22 cellular contexts compared by ENCODE assay signal in genomic region chr1:211384524-211384923, GRCh38. TPM values are rescaled to one million over a fixed set of nuclear protein-coding genes. Genes with fewer than 3 reads are reported as not detected.
DNase-seq lines count a peak whose midpoint lies in the region; ATAC-seq, FAIRE-seq and TF ChIP-seq lines count a peak whose summit lies in the region.
"Had no signal": no experiment of that assay in that cellular context is flagged by ENCODE, and none has a peak within 500 bp of the region (broad histone marks: within the 10 kb centered on the region; RNA-seq: fewer than 3 reads in every experiment).

No MANE protein-coding gene starts in this region.

- H3K27me3 ChIP-seq in PC-3 (ENCODE audit: low read length) = no peaks in the 10 kb centered on the region
- no peaks in the 10 kb centered on the region for H3K27me3 ChIP-seq in K562 (ENCODE audit: control insufficient read depth in 2 of 2, insufficient read depth in 2 of 2, low read length in 2 of 2)
- H3K27me3 ChIP-seq: BLaER1 treated with 17β-estradiol and CSF1 and Interleukin-3, amounts not matched to agents 10 nM and 100 nM had no signal

- ATAC-seq in PC-3 (no peak), K562 (no peak)
- ATAC-seq: A549; CD8-positive, alpha-beta T cell had no signal

- no peak overlapping the region for H3K27ac Mint-ChIP-seq in activated naive CD4-positive, alpha-beta T cell treated with anti-CD3 and anti-CD28 coated beads, Interleukin-2, amount 10 ng/mL, durations not matched to agents 7 days and 5 days
- H3K27ac Mint-ChIP-seq: B cell had no signal

- H3K79me2 ChIP-seq in PC-3 (ENCODE audit: low read length) (peaks cover 7% of the 10 kb centered on the region), K562 (ENCODE audit: control insufficient read depth, insufficient read depth, low read length) (peaks cover 15% of the 10 kb centered on the region)

- no peak for TF ChIP-seq EP300 in K562 (IDR thresholded peaks at IDR 0.05; ENCODE audit: low read length)

- H3K9me3 ChIP-seq in PC-3 (ENCODE audit: low read length) = no peaks in the 10 kb centered on the region
- no peaks in the 10 kb centered on the region for H3K9me3 ChIP-seq in K562 (replicated peaks; ENCODE audit: control insufficient read depth, insufficient read depth, low read depth, low read length)
- H3K9me3 ChIP-seq: A549, Caco-2 had no signal

- H3K9me2 ChIP-seq in PC-3 (replicated peaks; ENCODE audit: low read length) = no peaks in the 10 kb centered on the region

- H3K4me1 ChIP-seq in PC-3 (ENCODE audit: insufficient read depth, low read length) = peaks cover 18% of the 10 kb centered on the region
- peaks cover 3 to 4% of the 10 kb centered on the region in 2 experiments; a peak in 2 of 5 replicates for H3K4me1 ChIP-seq in K562 (replicated peaks in 1 of 2; ENCODE audit: control insufficient read depth in 2 of 2, insufficient read depth in 2 of 2, low read length in 2 of 2)
- H3K4me1 ChIP-seq: BLaER1 treated with 17β-estradiol and CSF1 and Interleukin-3, amounts not matched to agents 10 nM and 100 nM; Caco-2 had no signal

- no peak for TF ChIP-seq RAD21 in K562 (CRISPR knock-in tag; conservative IDR thresholded peaks at IDR 0.05 in 1 of 2, IDR thresholded peaks at IDR 0.05 in 1 of 2)

- no peaks in the 10 kb centered on the region for H3K9me1 ChIP-seq in K562 (ENCODE audit: control insufficient read depth, insufficient read depth, low read length)

- BruUV-seq in PC-3 (replicated peaks; lab: Mats Ljungman, UMichigan) (no TSS peak), K562 (replicated peaks; lab: Mats Ljungman, UMichigan) (no TSS peak)

- TF ChIP-seq CTCF in PC-3 (conservative IDR thresholded peaks at IDR 0.05; ENCODE audit: low read depth, low read length) = no peak
- no peak for TF ChIP-seq CTCF in K562 (IDR thresholded peaks at IDR 0.05 in 2 of 3, conservative IDR thresholded peaks at IDR 0.05 in 1 of 3; ENCODE audit: insufficient read depth in 2 of 3, low read depth in 1 of 3, low read length in 3 of 3)

- POLR2A ChIA-PET in PC-3 (lab: Charles Lee; ENCODE audit: unreplicated experiment) (no interaction called here), K562 (lab: Yijun Ruan, JAX) (interaction anchor here (1.4 kb wide), 1 partner anchor 40 kb away, joined by 3 read pairs; no protein-coding TSS in a partner anchor)

- peaks cover 5% of the 10 kb centered on the region for H3K27me3 Mint-ChIP-seq in activated naive CD4-positive, alpha-beta T cell treated with anti-CD3 and anti-CD28 coated beads, Interleukin-2, amount 10 ng/mL, durations not matched to agents 7 days and 5 days
- H3K27me3 Mint-ChIP-seq: B cell; CD4-positive, alpha-beta T cell had no signal

- no peaks in the 10 kb centered on the region for H3K9me3 Mint-ChIP-seq in activated naive CD4-positive, alpha-beta T cell treated with anti-CD3 and anti-CD28 coated beads, Interleukin-2, amount 10 ng/mL, durations not matched to agents 7 days and 5 days
- H3K9me3 Mint-ChIP-seq: CD4-positive, alpha-beta T cell; CD8-positive, alpha-beta T cell had no signal

- intact Hi-C loops in PC-3 (cut with micrococcal nuclease) = loop anchor here (5.0 kb wide), 1 partner anchor 193 kb away; the partner anchor contains the start of gene SLC30A1
- intact Hi-C loops in K562 (cut with micrococcal nuclease) = no loop called here

- in situ Hi-C loops in K562 (cut with MboI) (no loop called here), G401 (cut with HindIII; ENCODE audit: low sequenced_read_pairs) (no loop called here)

- H2AFZ ChIP-seq in PC-3 (ENCODE audit: low read length) (no peak overlapping the region), K562 (ENCODE audit: low read depth, low read length) (no peak overlapping the region)

- peaks cover 6% of the 10 kb centered on the region for H3K36me3 Mint-ChIP-seq in activated naive CD4-positive, alpha-beta T cell treated with anti-CD3 and anti-CD28 coated beads, Interleukin-2, amount 10 ng/mL, durations not matched to agents 7 days and 5 days

- peaks cover 24% of the 10 kb centered on the region for H3K4me1 Mint-ChIP-seq in activated naive CD4-positive, alpha-beta T cell treated with anti-CD3 and anti-CD28 coated beads, Interleukin-2, amount 10 ng/mL, durations not matched to agents 7 days and 5 days

- no peak for DNase-seq in H54 (ENCODE audit: insufficient read length, low spot score)
- DNase-seq in PC-3 = peak; percentile 0
- no peak for DNase-seq in K562 (ENCODE audit: extremely low read depth in 1 of 4, low spot score in 3 of 4)
- no peak for DNase-seq in activated naive CD4-positive, alpha-beta T cell treated with anti-CD3 and anti-CD28 coated beads, Interleukin-2, amount 10 ng/mL, durations not matched to agents 7 days and 5 days
- no peak for DNase-seq in G401 (ENCODE audit: low spot score)
- no peak for DNase-seq in DMS79 (lab: John Stamatoyannopoulos, UW)
- DNase-seq: AML-193; Caco-2; Calu3; CD4-positive, alpha-beta T cell; CD8-positive, alpha-beta T cell; DND-41; EL; GF-D8 had no signal

- 96% methylated on average over 3 of the region's 3 CpGs for WGBS in K562 (ENCODE audit: insufficient coverage, low coverage, missing lambda C conversion rate)

- H3K4me2 ChIP-seq in PC-3 (ENCODE audit: low read length) (no peak overlapping the region), K562 (ENCODE audit: insufficient read depth, low read length) (no peak overlapping the region)
- H3K4me2 ChIP-seq: BLaER1 treated with 17β-estradiol and CSF1 and Interleukin-3, amounts not matched to agents 10 nM and 100 nM had no signal

- H3K27ac ChIP-seq in PC-3 (ENCODE audit: low read length) (no peak overlapping the region), K562 (ENCODE audit: extremely low read depth, low read depth, low read length) (no peak overlapping the region)
- H3K27ac ChIP-seq: 22Rv1; BLaER1 treated with 17β-estradiol and CSF1 and Interleukin-3, amounts not matched to agents 10 nM and 100 nM; C4-2B had no signal

- CTCF ChIA-PET in PC-3 (lab: Charles Lee) (no interaction called here), K562 (lab: Yijun Ruan, JAX; ENCODE audit: low intra/inter-chr PET ratio) (no interaction called here)
- CTCF ChIA-PET in activated naive CD4-positive, alpha-beta T cell treated with anti-CD3 and anti-CD28 coated beads, Interleukin-2, amount 10 ng/mL, durations not matched to agents 7 days and 5 days (lab: Charles Lee) = no interaction called here

- H3K36me3 ChIP-seq in PC-3 (ENCODE audit: low read depth, low read length) (no peaks in the 10 kb centered on the region), K562 (ENCODE audit: control insufficient read depth, insufficient read depth, low read length) (no peaks in the 10 kb centered on the region)
- H3K36me3 ChIP-seq: BLaER1 treated with 17β-estradiol and CSF1 and Interleukin-3, amounts not matched to agents 10 nM and 100 nM had no signal

- H3K9ac ChIP-seq in PC-3 (ENCODE audit: low read length) (no peak overlapping the region), K562 (ENCODE audit: insufficient read depth in 1 of 2, low read depth in 2 of 2, low read length in 2 of 2) (no peak overlapping the region)
- H3K9ac ChIP-seq: BLaER1 treated with 17β-estradiol and CSF1 and Interleukin-3, amounts not matched to agents 10 nM and 100 nM had no signal

- no peak for TF ChIP-seq POLR2A in H54 (IDR thresholded peaks at IDR 0.05; ENCODE audit: low read depth, low read length)
- TF ChIP-seq POLR2A in K562 (conservative IDR thresholded peaks at IDR 0.05) = no peak

- no peaks in the 10 kb centered on the region for H3F3A ChIP-seq in PC-3 (ENCODE audit: low read length, unreplicated experiment)

- H3K4me3 Mint-ChIP-seq in activated naive CD4-positive, alpha-beta T cell treated with anti-CD3 and anti-CD28 coated beads, Interleukin-2, amount 10 ng/mL, durations not matched to agents 7 days and 5 days = no peak overlapping the region

- H4K20me1 ChIP-seq in PC-3 (ENCODE audit: low read length) = no peaks in the 10 kb centered on the region
- no peaks in the 10 kb centered on the region for H4K20me1 ChIP-seq in K562 (replicated peaks; ENCODE audit: control insufficient read depth, insufficient read depth, low read length)
- H4K20me1 ChIP-seq: BLaER1 treated with 17β-estradiol and CSF1 and Interleukin-3, amounts not matched to agents 10 nM and 100 nM had no signal

- H3K4me3 ChIP-seq in PC-3 (ENCODE audit: low read length) (no peak overlapping the region), K562 (no peak overlapping the region)
- H3K4me3 ChIP-seq: A549; BLaER1 treated with 17β-estradiol and CSF1 and Interleukin-3, amounts not matched to agents 10 nM and 100 nM had no signal

- peak; percentile 57 for FAIRE-seq in H54 (lab: Jason Lieb, UNC)
- no peak for FAIRE-seq in K562 (lab: Jason Lieb, UNC)
- FAIRE-seq: A549, D721Med, G401.6, GM19239 had no signal

TF ChIP-seq in K562, 482 proteins besides CTCF, POLR2A, EP300 and RAD21 (continues in another document):
- TF ChIP-seq ZNF780A (CRISPR knock-in tag; IDR thresholded peaks at IDR 0.05) (no peak), LARP7 (IDR thresholded peaks at IDR 0.05) (0 out of 2 replicates have a peak, but pooled peaks have one; percentile 8), NCOA4 (IDR thresholded peaks at IDR 0.05; ENCODE audit: partially characterized antibody) (no peak)

RNA-seq across cellular contexts. Expression of gene TRAF5, which starts 57.9 kb away (rescaled TPM):
- total RNA-seq in PC-3 (2014; rRNA removed) = 5.1 and 12.2 TPM in 2 replicates
- total RNA-seq in K562 (2011; cell fraction: chromatin; rRNA removed; ENCODE audit: low replicate concordance) = 14.9 and 15.0 TPM in 2 replicates
- 7.1 and 7.5 TPM in 2 replicates for total RNA-seq in K562 (2011; cell fraction: nucleolus; rRNA removed)
- 11.6 and 16.0 TPM in 2 replicates for total RNA-seq in K562 (2011; cell fraction: nucleoplasm; rRNA removed)
- 5.1 and 5.2 TPM in 2 replicates for total RNA-seq in K562 (2014; rRNA removed)
- total RNA-seq in K562 (2014; rRNA removed; fragmentation: Illumina TruSeq; extraction: Trizol) = 4.8 and 5.5 TPM in 2 replicates
- 8.9 and 9.3 TPM in 2 replicates for total RNA-seq in K562 (2015; rRNA removed; fragmentation: Illumina TruSeq; extraction: Trizol)
- total RNA-seq in K562 (2021) = 5.4 and 5.7 TPM in 2 replicates
- 5.3 and 5.8 TPM in 2 replicates for polyA plus RNA-seq in K562 (2011; rRNA removed)
- 2.0 and 3.5 TPM in 2 replicates for polyA plus RNA-seq in K562 (2011; cell fraction: cytosol; rRNA removed)
- polyA plus RNA-seq in K562 (2011; cell fraction: nucleus; rRNA removed) = 21.1 and 28.3 TPM in 2 replicates
- polyA plus RNA-seq in K562 (2012) = 5.0 and 7.9 TPM in 2 replicates
- 5.9 and 7.4 TPM in 2 replicates for polyA plus RNA-seq in K562 (2014; fragmentation: Illumina TruSeq; extraction: Trizol)
- polyA plus RNA-seq in K562 (2014; fragmentation: Nextera tagmentation; extraction: Ambion mirVana) = 1 to 10 TPM; 2.0 to 2.8 TPM
- polyA plus RNA-seq in K562 (2014; rRNA removed) = 5.9 and 6.7 TPM in 2 replicates
- 4.8 and 5.0 TPM in 2 replicates for polyA minus RNA-seq in K562 (2011; rRNA and poly(A)+ RNA removed)
- polyA minus RNA-seq in K562 (2011; cell fraction: cytosol; rRNA and poly(A)+ RNA removed) = 2.2 and 2.5 TPM in 2 replicates
- polyA minus RNA-seq in K562 (2011; cell fraction: nucleus; rRNA and poly(A)+ RNA removed) = 5.5 and 7.7 TPM in 2 replicates
- 0.17 TPM in 1 of 2 replicates, not detected in the other for total RNA-seq in G401 (2014; rRNA removed; shearing (Covaris generic))
